In the genomic region with DNA sequence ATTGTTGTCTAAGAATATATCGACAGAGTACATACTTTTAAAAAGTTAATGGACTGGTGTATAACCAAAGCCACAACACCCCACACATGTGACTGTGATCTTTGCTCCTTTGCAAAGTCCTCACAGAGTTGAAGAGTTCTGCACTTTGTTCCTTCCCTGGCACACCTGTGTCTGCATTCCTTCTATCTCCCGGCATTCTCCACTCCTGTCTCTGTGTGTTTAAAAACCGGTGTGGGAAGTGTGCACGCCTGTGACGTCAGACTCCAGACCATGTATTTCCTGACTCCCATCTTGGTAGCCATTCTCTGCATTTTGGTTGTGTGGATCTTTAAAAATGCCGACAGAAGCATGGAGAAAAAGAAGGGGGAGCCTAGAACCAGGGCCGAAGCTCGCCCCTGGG, we compare ENCODE assay signal across 1 cellular context.
TF ChIP-seq lines count a peak whose summit lies in the region.

A gene with protein sequence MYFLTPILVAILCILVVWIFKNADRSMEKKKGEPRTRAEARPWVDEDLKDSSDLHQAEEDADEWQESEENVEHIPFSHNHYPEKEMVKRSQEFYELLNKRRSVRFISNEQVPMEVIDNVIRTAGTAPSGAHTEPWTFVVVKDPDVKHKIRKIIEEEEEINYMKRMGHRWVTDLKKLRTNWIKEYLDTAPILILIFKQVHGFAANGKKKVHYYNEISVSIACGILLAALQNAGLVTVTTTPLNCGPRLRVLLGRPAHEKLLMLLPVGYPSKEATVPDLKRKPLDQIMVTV (plus strand): TSS at position 251 of the 400 bp plus-strand sequence. CDS start 20 bp downstream, at position 271.

TF ChIP-seq in K562, 482 proteins besides CTCF, POLR2A, EP300 and RAD21:
- TF ChIP-seq ZNF316 (IDR thresholded peaks at IDR 0.05): no peak
- 0 out of 2 replicates have a peak, but pooled peaks have one; percentile 8 for TF ChIP-seq CREM (IDR thresholded peaks at IDR 0.05; ENCODE audit: low read depth)
